8 cellular contexts compared by ENCODE assay signal in genomic region chr2:138500592-138501426, GRCh38. TPM values are rescaled to one million over a fixed set of nuclear protein-coding genes. Genes with fewer than 3 reads are reported as not detected.
DNase-seq lines count a peak whose midpoint lies in the region; ATAC-seq lines count a peak whose summit lies in the region.

No MANE protein-coding gene starts in this region.

- H3K9me3 Mint-ChIP-seq in activated T-cell treated with anti-CD3 and anti-CD28 coated beads, Interleukin-2, amount 50 U/mL, for 72 hours, result no peaks in the 10 kb centered on the region
- H3K9me3 Mint-ChIP-seq in activated naive CD8-positive, alpha-beta T cell (ENCODE audit: low read depth), result no peaks in the 10 kb centered on the region
- H3K9me3 Mint-ChIP-seq in stimulated activated memory B cell treated with anti-CD40 and anti-IgM and Interleukin-4, amounts not matched to agents 10 μg/mL and 1 μg/mL and 100 μg/mL, for 72 hours, result no peaks in the 10 kb centered on the region

- peaks cover 6 to 8% of the 10 kb centered on the region in 2 donors for H3K36me3 Mint-ChIP-seq in activated T-cell treated with anti-CD3 and anti-CD28 coated beads, Interleukin-2, amount 50 U/mL, for 72 hours (ENCODE audit: insufficient read depth in 2 of 2)
- peaks cover 2% of the 10 kb centered on the region for H3K36me3 Mint-ChIP-seq in activated naive CD8-positive, alpha-beta T cell
- peaks cover 25% of the 10 kb centered on the region for H3K36me3 Mint-ChIP-seq in stimulated activated memory B cell treated with anti-CD40 and anti-IgM and Interleukin-4, amounts not matched to agents 10 μg/mL and 1 μg/mL and 100 μg/mL, for 72 hours

- peaks cover 35% of the 10 kb centered on the region for H3K4me1 Mint-ChIP-seq in activated T-cell treated with anti-CD3 and anti-CD28 coated beads, Interleukin-2, amount 50 U/mL, for 72 hours (ENCODE audit: low read depth)
- H3K4me1 Mint-ChIP-seq in activated naive CD8-positive, alpha-beta T cell (ENCODE audit: low read depth), result peaks cover 31% of the 10 kb centered on the region
- H3K4me1 Mint-ChIP-seq in stimulated activated memory B cell treated with anti-CD40 and anti-IgM and Interleukin-4, amounts not matched to agents 10 μg/mL and 1 μg/mL and 100 μg/mL, for 72 hours, result peaks cover 28% of the 10 kb centered on the region

- no peak for DNase-seq in activated T-cell treated with anti-CD3 and anti-CD28 coated beads, Interleukin-2, amount 50 U/mL, for 72 hours
- DNase-seq in activated T-cell treated with anti-CD3 and anti-CD28 coated beads for 4 hours, result no peak
- DNase-seq in ureter (ENCODE audit: low spot score), result no peak
- no peak for DNase-seq in NCI-H226

- no peak for ATAC-seq in activated T-cell treated with anti-CD3 and anti-CD28 coated beads, Interleukin-2, amount 50 U/mL, for 72 hours (replicated peaks in 1 of 2)
- ATAC-seq in HG03175 (IDR thresholded peaks at IDR 0.05; ENCODE audit: unreplicated experiment), result peak; percentile 5
- no peak for ATAC-seq in stimulated activated memory B cell treated with anti-CD40 and anti-IgM and Interleukin-4, amounts not matched to agents 10 μg/mL and 1 μg/mL and 100 μg/mL, for 72 hours

- H3K4me3 Mint-ChIP-seq in activated T-cell treated with anti-CD3 and anti-CD28 coated beads, Interleukin-2, amount 50 U/mL, for 72 hours, result peak overlapping the region; percentile 96 to 98
- H3K4me3 Mint-ChIP-seq in activated naive CD8-positive, alpha-beta T cell, result peak overlapping the region; percentile 89
- peak overlapping the region; percentile 94 for H3K4me3 Mint-ChIP-seq in stimulated activated memory B cell treated with anti-CD40 and anti-IgM and Interleukin-4, amounts not matched to agents 10 μg/mL and 1 μg/mL and 100 μg/mL, for 72 hours

- H3K27ac Mint-ChIP-seq in activated T-cell treated with anti-CD3 and anti-CD28 coated beads, Interleukin-2, amount 50 U/mL, for 72 hours, result peak overlapping the region; percentile 86
- peak overlapping the region; percentile 81 for H3K27ac Mint-ChIP-seq in activated naive CD8-positive, alpha-beta T cell
- peak overlapping the region; percentile 92 for H3K27ac Mint-ChIP-seq in stimulated activated memory B cell treated with anti-CD40 and anti-IgM and Interleukin-4, amounts not matched to agents 10 μg/mL and 1 μg/mL and 100 μg/mL, for 72 hours

- no peaks in the 10 kb centered on the region for H3K9me3 ChIP-seq in iPS-18a (ENCODE audit: control insufficient read depth, low read depth, low read length)

- no peaks in the 10 kb centered on the region for H3K27me3 Mint-ChIP-seq in activated T-cell treated with anti-CD3 and anti-CD28 coated beads, Interleukin-2, amount 50 U/mL, for 72 hours (ENCODE audit: low read depth)
- no peaks in the 10 kb centered on the region for H3K27me3 Mint-ChIP-seq in activated naive CD8-positive, alpha-beta T cell
- H3K27me3 Mint-ChIP-seq in stimulated activated memory B cell treated with anti-CD40 and anti-IgM and Interleukin-4, amounts not matched to agents 10 μg/mL and 1 μg/mL and 100 μg/mL, for 72 hours, result no peaks in the 10 kb centered on the region

- peak overlapping the region; percentile 73 for H3K4me3 ChIP-seq in iPS-18a (ENCODE audit: low read length)

- peaks cover 19% of the 10 kb centered on the region for H3K4me1 ChIP-seq in iPS-18a (ENCODE audit: control insufficient read depth, low read depth, low read length)

- peak overlapping the region; percentile 79 for H3K9ac ChIP-seq in iPS-18a (ENCODE audit: low read length)

- peak overlapping the region; percentile 47 for H3K27ac ChIP-seq in iPS-18a (ENCODE audit: low read length)

- H3K36me3 ChIP-seq in iPS-18a (ENCODE audit: control insufficient read depth, low read depth, low read length), result no peaks in the 10 kb centered on the region

- H3K27me3 ChIP-seq in iPS-18a (ENCODE audit: control insufficient read depth, insufficient read depth, low read length), result no peaks in the 10 kb centered on the region

RNA-seq across cellular contexts. Expression of gene SPOPL, which starts 0.8 kb away (rescaled TPM):
- total RNA-seq in activated T-cell treated with anti-CD3 and anti-CD28 coated beads, Interleukin-2, amount 50 U/mL, for 72 hours, result 10 to 100 TPM; 12.1 to 17.3 TPM
- total RNA-seq in ureter, result 31.4 TPM
